18 cellular contexts compared by ENCODE assay signal in the genomic region with DNA sequence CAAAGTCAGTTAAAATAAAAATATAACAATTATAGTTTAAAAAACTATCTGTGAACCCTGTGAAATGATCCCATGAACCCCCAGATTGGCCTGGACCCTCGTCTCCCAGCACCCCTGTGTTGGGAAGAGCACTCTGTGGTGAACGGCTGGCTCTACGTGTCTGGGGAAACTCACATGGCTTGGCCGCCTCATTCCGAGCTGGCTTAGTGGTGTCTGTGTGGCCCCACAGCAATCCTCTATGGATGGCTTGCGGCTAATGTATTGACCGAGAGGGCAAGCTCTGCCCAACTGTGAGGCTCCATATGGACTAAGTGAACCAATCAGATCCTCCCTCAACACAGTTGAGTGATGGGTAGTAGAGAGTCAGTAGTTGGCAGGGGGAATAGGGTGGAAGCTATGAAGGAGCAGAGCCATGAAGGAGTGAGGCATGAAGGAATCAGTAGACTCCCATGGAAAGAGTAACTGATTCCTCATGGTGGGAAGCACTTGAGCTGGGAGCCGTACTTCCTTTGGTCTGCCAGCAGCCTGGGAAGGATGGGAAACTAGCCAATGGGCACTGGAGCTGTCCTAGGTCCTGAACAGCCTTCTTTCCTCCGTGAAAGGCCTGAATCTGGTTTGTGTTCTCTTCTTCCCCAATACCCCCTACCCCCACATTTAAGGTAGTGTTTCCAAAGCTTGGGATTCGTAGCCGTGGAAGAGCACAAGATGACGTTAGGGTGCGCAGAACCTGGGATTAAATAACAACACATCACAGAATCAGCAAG. TPM values are rescaled to one million over a fixed set of nuclear protein-coding genes. Genes with fewer than 3 reads are reported as not detected.
DNase-seq lines count a peak whose midpoint lies in the region; ATAC-seq and TF ChIP-seq lines count a peak whose summit lies in the region.
"Had no signal": no experiment of that assay in that cellular context is flagged by ENCODE, and none has a peak within 500 bp of the region (broad histone marks: within the 10 kb centered on the region; RNA-seq: fewer than 3 reads in every experiment).

No MANE protein-coding gene starts in this region.

- H3K36me3 ChIP-seq in A673 (ENCODE audit: insufficient read depth, low read length, poor library complexity, severe bottlenecking): no peaks in the 10 kb centered on the region
- no peaks in the 10 kb centered on the region for H3K36me3 ChIP-seq in hepatocyte (replicated peaks; ENCODE audit: insufficient read depth, low read depth)

- BruUV-seq in A673 (replicated peaks; lab: Mats Ljungman, UMichigan): no TSS peak

- H3K27ac ChIP-seq in A673 (ENCODE audit: low read depth, low read length, poor library complexity, severe bottlenecking) (no peak overlapping the region), hepatocyte (no peak overlapping the region)
- H3K27ac ChIP-seq: C4-2B, SK-N-MC had no signal

- H3K27me3 ChIP-seq in A673 (replicated peaks; ENCODE audit: insufficient read depth, low read depth, low read length, poor library complexity) (peaks cover 3% of the 10 kb centered on the region), hepatocyte (no peaks in the 10 kb centered on the region)

- CTCF ChIA-PET in A673 (lab: Charles Lee): no interaction called here
- CTCF ChIA-PET in activated CD4-positive, alpha-beta memory T cell treated with anti-CD3 and anti-CD28 coated beads, Interleukin-2, amount 10 ng/mL, durations not matched to agents 7 days and 5 days (lab: Charles Lee): interaction anchor here (0.5 kb wide), 1 partner anchor 47 kb away, joined by 3 read pairs; no protein-coding TSS in a partner anchor

- intact Hi-C loops in A673 (cut with micrococcal nuclease; ENCODE audit: unreplicated experiment): no loop called here

- H3K4me2 ChIP-seq in hepatocyte: no peak overlapping the region

- ATAC-seq in GM21515 (IDR thresholded peaks at IDR 0.05; ENCODE audit: unreplicated experiment): no peak
- ATAC-seq: activated T-cell treated with anti-CD3 and anti-CD28 coated beads, Interleukin-2, amount 50 U/mL, for 4 hours; effector memory CD8-positive, alpha-beta T cell had no signal

- H3K4me1 ChIP-seq in A673 (ENCODE audit: insufficient read depth, low read length, poor library complexity, severe bottlenecking) (no peaks in the 10 kb centered on the region), hepatocyte (ENCODE audit: insufficient read depth) (peaks cover 4% of the 10 kb centered on the region)

- no peaks in the 10 kb centered on the region for H4K20me1 ChIP-seq in hepatocyte (ENCODE audit: insufficient read depth, poor library complexity, severe bottlenecking)

- H3K36me3 Mint-ChIP-seq in activated CD4-positive, alpha-beta memory T cell treated with anti-CD3 and anti-CD28 coated beads, Interleukin-2, amount 10 ng/mL, durations not matched to agents 7 days and 5 days (ENCODE audit: low read depth): no peaks in the 10 kb centered on the region

- H3K9me3 ChIP-seq in A673 (ENCODE audit: low read depth, low read length, poor library complexity, severe bottlenecking): no peaks in the 10 kb centered on the region
- no peaks in the 10 kb centered on the region for H3K9me3 ChIP-seq in hepatocyte (ENCODE audit: low read depth)

- peaks cover 39% of the 10 kb centered on the region for H3K4me1 Mint-ChIP-seq in activated CD4-positive, alpha-beta memory T cell treated with anti-CD3 and anti-CD28 coated beads, Interleukin-2, amount 10 ng/mL, durations not matched to agents 7 days and 5 days

- DNase-seq in A673 (ENCODE audit: low spot score) (peak; percentile 26), ELR (ENCODE audit: low read depth) (peak; percentile 36), hepatocyte (ENCODE audit: low spot score) (peak; percentile 46), T-helper 2 cell (no peak), NK-92 (lab: John Stamatoyannopoulos, UW; ENCODE audit: unreplicated experiment) (no peak)
- no peak for DNase-seq in activated CD4-positive, alpha-beta memory T cell treated with anti-CD3 and anti-CD28 coated beads, Interleukin-2, amount 10 ng/mL, durations not matched to agents 7 days and 5 days
- DNase-seq: activated CD4-positive, alpha-beta T cell treated with anti-CD3 and anti-CD28 coated beads for 1 hour; activated T-cell treated with anti-CD3 and anti-CD28 coated beads, Interleukin-2, amount 50 U/mL, for 4 hours; effector memory CD8-positive, alpha-beta T cell; NCI-H2029; NCI-H774; small intestine had no signal

- H3K79me2 ChIP-seq in hepatocyte: no peaks in the 10 kb centered on the region

- WGBS in hepatocyte (ENCODE audit: low lambda C conversion rate, missing lambda C conversion rate): 80% methylated on average over 13 of the region's 13 CpGs

- POLR2A ChIA-PET in A673 (lab: Charles Lee; ENCODE audit: low non-redundant PET): no interaction called here
- POLR2A ChIA-PET in activated CD4-positive, alpha-beta memory T cell treated with anti-CD3 and anti-CD28 coated beads, Interleukin-2, amount 10 ng/mL, durations not matched to agents 7 days and 5 days (lab: Charles Lee): interaction anchor here (1.3 kb wide), 1 partner anchor 22 kb away, joined by 3 read pairs; a partner anchor contains a TSS

- H3K27ac Mint-ChIP-seq in activated CD4-positive, alpha-beta memory T cell treated with anti-CD3 and anti-CD28 coated beads, Interleukin-2, amount 10 ng/mL, durations not matched to agents 7 days and 5 days: no peak overlapping the region
- H3K27ac Mint-ChIP-seq: effector memory CD8-positive, alpha-beta T cell had no signal

- H3K9me2 ChIP-seq in hepatocyte (replicated peaks; ENCODE audit: insufficient read depth): no peaks in the 10 kb centered on the region

- H3K9me3 Mint-ChIP-seq in activated CD4-positive, alpha-beta memory T cell treated with anti-CD3 and anti-CD28 coated beads, Interleukin-2, amount 10 ng/mL, durations not matched to agents 7 days and 5 days: no peaks in the 10 kb centered on the region
- H3K9me3 Mint-ChIP-seq: activated T-cell treated with anti-CD3 and anti-CD28 coated beads, Interleukin-2, amount 50 U/mL, for 4 hours; effector memory CD8-positive, alpha-beta T cell had no signal

- H3K4me3 Mint-ChIP-seq in activated CD4-positive, alpha-beta memory T cell treated with anti-CD3 and anti-CD28 coated beads, Interleukin-2, amount 10 ng/mL, durations not matched to agents 7 days and 5 days: no peak overlapping the region
- H3K4me3 Mint-ChIP-seq: activated T-cell treated with anti-CD3 and anti-CD28 coated beads, Interleukin-2, amount 50 U/mL, for 4 hours; effector memory CD8-positive, alpha-beta T cell had no signal

- TF ChIP-seq CTCF in A673 (conservative IDR thresholded peaks at IDR 0.05; ENCODE audit: low read depth, low read length) (no peak), hepatocyte (IDR thresholded peaks at IDR 0.05; ENCODE audit: poor library complexity) (no peak)

- H3K27me3 Mint-ChIP-seq in activated CD4-positive, alpha-beta memory T cell treated with anti-CD3 and anti-CD28 coated beads, Interleukin-2, amount 10 ng/mL, durations not matched to agents 7 days and 5 days: peaks cover 1% of the 10 kb centered on the region
- H3K27me3 Mint-ChIP-seq: effector memory CD8-positive, alpha-beta T cell had no signal

- H2AFZ ChIP-seq in hepatocyte: no peak overlapping the region

- H3K4me3 ChIP-seq in A673 (ENCODE audit: low read depth, low read length, poor library complexity, severe bottlenecking) (no peak overlapping the region), hepatocyte (no peak overlapping the region)
- H3K4me3 ChIP-seq: SK-N-MC had no signal

TF ChIP-seq in PFSK-1, 5 proteins besides CTCF, POLR2A, EP300 and RAD21:
- TF ChIP-seq FOXP2 (optimal IDR thresholded peaks at IDR 0.05; ENCODE audit: borderline replicate concordance, extremely low read depth, extremely low read length, insufficient read depth) (no peak), SIN3A (IDR thresholded peaks at IDR 0.05; ENCODE audit: borderline replicate concordance, insufficient read depth, low read length) (0 out of 2 replicates have a peak, but pooled peaks have one; percentile 38), POLR2AphosphoS5 (IDR thresholded peaks at IDR 0.05; ENCODE audit: low read depth, low read length) (no peak)
- TF ChIP-seq, protein P1, sequence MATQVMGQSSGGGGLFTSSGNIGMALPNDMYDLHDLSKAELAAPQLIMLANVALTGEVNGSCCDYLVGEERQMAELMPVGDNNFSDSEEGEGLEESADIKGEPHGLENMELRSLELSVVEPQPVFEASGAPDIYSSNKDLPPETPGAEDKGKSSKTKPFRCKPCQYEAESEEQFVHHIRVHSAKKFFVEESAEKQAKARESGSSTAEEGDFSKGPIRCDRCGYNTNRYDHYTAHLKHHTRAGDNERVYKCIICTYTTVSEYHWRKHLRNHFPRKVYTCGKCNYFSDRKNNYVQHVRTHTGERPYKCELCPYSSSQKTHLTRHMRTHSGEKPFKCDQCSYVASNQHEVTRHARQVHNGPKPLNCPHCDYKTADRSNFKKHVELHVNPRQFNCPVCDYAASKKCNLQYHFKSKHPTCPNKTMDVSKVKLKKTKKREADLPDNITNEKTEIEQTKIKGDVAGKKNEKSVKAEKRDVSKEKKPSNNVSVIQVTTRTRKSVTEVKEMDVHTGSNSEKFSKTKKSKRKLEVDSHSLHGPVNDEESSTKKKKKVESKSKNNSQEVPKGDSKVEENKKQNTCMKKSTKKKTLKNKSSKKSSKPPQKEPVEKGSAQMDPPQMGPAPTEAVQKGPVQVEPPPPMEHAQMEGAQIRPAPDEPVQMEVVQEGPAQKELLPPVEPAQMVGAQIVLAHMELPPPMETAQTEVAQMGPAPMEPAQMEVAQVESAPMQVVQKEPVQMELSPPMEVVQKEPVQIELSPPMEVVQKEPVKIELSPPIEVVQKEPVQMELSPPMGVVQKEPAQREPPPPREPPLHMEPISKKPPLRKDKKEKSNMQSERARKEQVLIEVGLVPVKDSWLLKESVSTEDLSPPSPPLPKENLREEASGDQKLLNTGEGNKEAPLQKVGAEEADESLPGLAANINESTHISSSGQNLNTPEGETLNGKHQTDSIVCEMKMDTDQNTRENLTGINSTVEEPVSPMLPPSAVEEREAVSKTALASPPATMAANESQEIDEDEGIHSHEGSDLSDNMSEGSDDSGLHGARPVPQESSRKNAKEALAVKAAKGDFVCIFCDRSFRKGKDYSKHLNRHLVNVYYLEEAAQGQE (IDR thresholded peaks at IDR 0.05; ENCODE audit: insufficient read depth in 1 of 2, low read depth in 2 of 2, low read length in 2 of 2): peak; percentile 99 to 100

RNA-seq across cellular contexts. Expression of a gene that starts 21.6 kb away (rescaled TPM):
- total RNA-seq in A673 (2021) (not detected in 2 replicates), hepatocyte (not detected in 2 replicates)
- polyA plus RNA-seq in PFSK-1 (2012; ENCODE audit: insufficient read length, low read depth): not detected
- not detected in 2 replicates for polyA plus RNA-seq in hepatocyte
- 10 to 100 TPM; 12.1 to 12.7 TPM for total RNA-seq in activated CD4-positive, alpha-beta memory T cell treated with anti-CD3 and anti-CD28 coated beads, Interleukin-2, amount 10 ng/mL, durations not matched to agents 7 days and 5 days
- total RNA-seq: glomerular endothelial cell, LHCN-M2 had no signal

Comparison
In these comparisons a context has a peak if more than half of its experiments do, and no peak if none do; other contexts are left out.
1. DNase-seq: peak in A673 (single experiment), ELR (single experiment) and hepatocyte (single experiment); none in T-helper 2 cell (0 of 5), NK-92 (single experiment) and activated CD4-positive, alpha-beta memory T cell treated with anti-CD3 and anti-CD28 coated beads, Interleukin-2, amount 10 ng/mL, durations not matched to agents 7 days and 5 days (single experiment).
2. RNA of a gene that starts 21.6 kb away (total RNA-seq): 12.1 to 12.7 TPM in activated CD4-positive, alpha-beta memory T cell treated with anti-CD3 and anti-CD28 coated beads, Interleukin-2, amount 10 ng/mL, durations not matched to agents 7 days and 5 days; not detected in A673 and not detected in hepatocyte; every median in the first group is over 10 times any median in the second.